ENCODE assay signal across 17 cellular contexts in the genomic region with DNA sequence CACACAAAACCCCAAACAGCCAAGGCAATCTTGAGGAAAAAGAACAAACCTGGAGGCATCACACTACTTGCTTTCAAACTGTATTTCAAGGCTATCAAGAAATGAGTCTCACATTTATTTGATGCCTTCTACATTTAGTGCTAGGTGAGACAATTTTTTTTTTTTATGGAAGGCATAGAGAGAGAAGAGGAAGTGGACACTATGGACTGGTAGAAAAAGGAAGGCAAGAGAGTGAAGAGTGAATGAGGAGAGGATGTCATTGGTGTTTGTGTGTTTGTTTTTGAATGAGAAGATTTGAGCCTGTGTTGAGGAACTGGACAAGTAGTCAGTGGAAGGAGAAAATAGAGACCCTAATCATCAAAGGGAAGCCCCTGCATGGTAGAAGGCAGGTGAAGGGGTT.
"Had no signal": no experiment of that assay in that cellular context is flagged by ENCODE, and none has a peak within 500 bp of the region (broad histone marks: within the 10 kb centered on the region; RNA-seq: fewer than 3 reads in every experiment).

No MANE protein-coding gene starts in this region.

- H3K27me3 Mint-ChIP-seq: activated naive CD8-positive, alpha-beta T cell; stimulated activated naive CD8-positive, alpha-beta T cell treated with anti-CD3 and anti-CD28 coated beads, Interleukin-15, amount 100 ng/mL, for 72 hours had no signal

- ATAC-seq: body of pancreas; stimulated activated naive CD8-positive, alpha-beta T cell treated with anti-CD3 and anti-CD28 coated beads, Interleukin-15, amount 100 ng/mL, for 72 hours had no signal

- H3K4me1 ChIP-seq: suprapubic skin had no signal

- H3K27me3 ChIP-seq: body of pancreas, neural progenitor cell, pancreas, suprapubic skin had no signal

- H3K9me3 ChIP-seq: body of pancreas, pancreas, suprapubic skin had no signal

- H3K36me3 Mint-ChIP-seq: activated naive CD8-positive, alpha-beta T cell; neural progenitor cell had no signal

- H3K36me3 ChIP-seq: neural progenitor cell, pancreas, suprapubic skin, WERI-Rb-1 had no signal

- H3K4me3 Mint-ChIP-seq: activated naive CD8-positive, alpha-beta T cell; endodermal cell; neural progenitor cell; stimulated activated naive CD8-positive, alpha-beta T cell treated with anti-CD3 and anti-CD28 coated beads, Interleukin-15, amount 100 ng/mL, for 72 hours had no signal

- H3K9me3 Mint-ChIP-seq: endodermal cell, neural progenitor cell had no signal

- H3K4me1 Mint-ChIP-seq: stimulated activated naive CD8-positive, alpha-beta T cell treated with anti-CD3 and anti-CD28 coated beads, Interleukin-15, amount 100 ng/mL, for 72 hours had no signal

- H3K27ac Mint-ChIP-seq: activated naive CD8-positive, alpha-beta T cell; endodermal cell; neural progenitor cell; stimulated activated naive CD8-positive, alpha-beta T cell treated with anti-CD3 and anti-CD28 coated beads, Interleukin-15, amount 100 ng/mL, for 72 hours had no signal

- DNase-seq: activated CD4-positive, alpha-beta T cell treated with anti-CD3 and anti-CD28 coated beads, Interleukin-2, amount 50 U/mL, for 4 hours; amygdala; endodermal cell; hypothalamus; islet precursor cell; midbrain; pancreas; stimulated activated CD4-positive, alpha-beta T cell treated with anti-CD3 and anti-CD28 coated beads, Interleukin-4, amount 100 ng/mL, for 1 hour; stimulated activated naive CD8-positive, alpha-beta T cell treated with anti-CD3 and anti-CD28 coated beads, Interleukin-15, amount 100 ng/mL, for 72 hours; trophoblast cell; WERI-Rb-1 had no signal

- H3K27ac ChIP-seq: body of pancreas, epithelial cell of prostate, neural progenitor cell, pancreas, suprapubic skin, WERI-Rb-1 had no signal

- H3K4me3 ChIP-seq: body of pancreas, neural progenitor cell, pancreas, smooth muscle cell, suprapubic skin had no signal
